23 cellular contexts compared by ENCODE assay signal in the genomic region with DNA sequence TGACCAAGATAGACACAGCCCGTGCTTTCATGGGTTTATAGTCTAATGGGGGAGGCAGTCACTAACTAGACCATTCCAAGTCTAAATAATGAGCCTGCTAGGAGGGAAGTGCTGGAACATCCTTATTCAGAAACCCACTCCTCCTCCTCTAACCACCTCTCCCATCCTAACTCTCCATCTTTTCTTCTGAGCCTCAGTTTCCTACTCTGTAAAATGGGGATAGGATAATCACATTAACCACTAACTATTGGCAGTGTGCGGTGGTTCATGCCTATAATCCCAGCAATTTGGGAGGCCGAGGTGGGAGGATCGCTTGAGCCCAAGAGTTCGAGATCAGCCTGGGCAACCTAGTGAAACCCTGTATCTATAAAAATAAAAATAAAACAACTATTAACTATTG.
"Had no signal": no experiment of that assay in that cellular context is flagged by ENCODE, and none has a peak within 500 bp of the region (broad histone marks: within the 10 kb centered on the region; RNA-seq: fewer than 3 reads in every experiment).

No MANE protein-coding gene starts in this region.

- H3K79me2 ChIP-seq: hepatocyte had no signal

- H3K27ac ChIP-seq: coronary artery, dorsolateral prefrontal cortex, esophagus muscularis mucosa, foreskin keratinocyte, gastroesophageal sphincter, heart left ventricle, hepatocyte, left lung, lower lobe of right lung had no signal

- FAIRE-seq: colon, endothelial cell of umbilical vein, frontal cortex, keratinocyte had no signal

- H3K4me1 ChIP-seq: foreskin keratinocyte had no signal

- H3K4me2 ChIP-seq: hepatocyte had no signal

- H3K4me3 ChIP-seq: coronary artery, dorsolateral prefrontal cortex, esophagus muscularis mucosa, gastroesophageal sphincter, heart left ventricle, hepatocyte, left lung, lower lobe of right lung, mucosa of descending colon had no signal

- H2AFZ ChIP-seq: hepatocyte had no signal

- DNase-seq: dermis blood vessel endothelial cell; dorsolateral prefrontal cortex; effector CD4-positive, alpha-beta T cell; effector memory CD4-positive, alpha-beta T cell; foreskin keratinocyte; heart left ventricle; hypothalamus; immature natural killer cell; left cardiac atrium; left lung; left ventricle myocardium superior; mesenchymal stem cell; naive B cell had no signal

- H3K27me3 ChIP-seq: dorsolateral prefrontal cortex, foreskin keratinocyte, hepatocyte, left lung had no signal

- H3K9me3 ChIP-seq: esophagus muscularis mucosa, gastroesophageal sphincter, heart left ventricle, left lung, lower lobe of right lung, mucosa of descending colon had no signal

- H3K36me3 ChIP-seq: esophagus muscularis mucosa, gastroesophageal sphincter, heart left ventricle, left lung, lower lobe of right lung had no signal

- ATAC-seq: foreskin keratinocyte, gastroesophageal sphincter, heart left ventricle, left cardiac atrium, left lung, left ventricle myocardium superior, lower lobe of right lung, mucosa of descending colon had no signal
